In genomic region chrX:13797512-13797911, GRCh38 we compare ENCODE assay signal across 17 cellular contexts.
"Had no signal": no experiment of that assay in that cellular context is flagged by ENCODE, and none has a peak within 500 bp of the region (broad histone marks: within the 10 kb centered on the region; RNA-seq: fewer than 3 reads in every experiment).

No MANE protein-coding gene starts in this region.

- H3K27me3 Mint-ChIP-seq: stimulated activated memory B cell treated with anti-CD40 and anti-IgM and Interleukin-4, amounts not matched to agents 10 μg/mL and 1 μg/mL and 100 μg/mL, for 72 hours; stimulated activated naive CD8-positive, alpha-beta T cell treated with anti-CD3 and anti-CD28 coated beads, Interleukin-15, Interleukin-2, amounts not matched to agents 100 ng/mL and 50 ng/mL, for 24 hours had no signal

- DNase-seq: effector memory CD4-positive, alpha-beta T cell; kidney glomerular epithelial cell; mesendoderm; naive B cell; psoas muscle; spleen; stimulated activated CD4-positive, alpha-beta T cell treated with anti-CD3 and anti-CD28 coated beads, Interleukin-15, amount 100 ng/mL, for 24 hours; stimulated activated CD4-positive, alpha-beta T cell treated with anti-CD3 and anti-CD28 coated beads, Interleukin-1b, Interleukin-23, amount 100 ng/mL, for 48 hours; stimulated activated CD4-positive, alpha-beta T cell treated with anti-CD3 and anti-CD28 coated beads, Interleukin-4, amount 100 ng/mL, for 24 hours; tibial artery; upper lobe of right lung had no signal

- H3K36me3 Mint-ChIP-seq: stimulated activated memory B cell treated with anti-CD40 and anti-IgM and Interleukin-4, amounts not matched to agents 10 μg/mL and 1 μg/mL and 100 μg/mL, for 72 hours had no signal

- H3K4me3 Mint-ChIP-seq: naive B cell; nephron; stimulated activated memory B cell treated with anti-CD40 and anti-IgM and Interleukin-4, amounts not matched to agents 10 μg/mL and 1 μg/mL and 100 μg/mL, for 72 hours; stimulated activated naive CD8-positive, alpha-beta T cell treated with anti-CD3 and anti-CD28 coated beads, Interleukin-15, Interleukin-2, amounts not matched to agents 100 ng/mL and 50 ng/mL, for 24 hours had no signal

- H3K27ac ChIP-seq: gastroesophageal sphincter, hepatocyte, psoas muscle, spleen, tibial artery, upper lobe of right lung, vagina had no signal

- H3K27ac Mint-ChIP-seq: nephron; stimulated activated memory B cell treated with anti-CD40 and anti-IgM and Interleukin-4, amounts not matched to agents 10 μg/mL and 1 μg/mL and 100 μg/mL, for 72 hours; stimulated activated naive CD8-positive, alpha-beta T cell treated with anti-CD3 and anti-CD28 coated beads, Interleukin-15, Interleukin-2, amounts not matched to agents 100 ng/mL and 50 ng/mL, for 24 hours had no signal

- H3K9me3 Mint-ChIP-seq: stimulated activated memory B cell treated with anti-CD40 and anti-IgM and Interleukin-4, amounts not matched to agents 10 μg/mL and 1 μg/mL and 100 μg/mL, for 72 hours; stimulated activated naive CD8-positive, alpha-beta T cell treated with anti-CD3 and anti-CD28 coated beads, Interleukin-15, Interleukin-2, amounts not matched to agents 100 ng/mL and 50 ng/mL, for 24 hours had no signal

- H3K4me1 Mint-ChIP-seq: naive B cell; stimulated activated memory B cell treated with anti-CD40 and anti-IgM and Interleukin-4, amounts not matched to agents 10 μg/mL and 1 μg/mL and 100 μg/mL, for 72 hours had no signal
